8 cellular contexts compared by ENCODE assay signal in the genomic region with DNA sequence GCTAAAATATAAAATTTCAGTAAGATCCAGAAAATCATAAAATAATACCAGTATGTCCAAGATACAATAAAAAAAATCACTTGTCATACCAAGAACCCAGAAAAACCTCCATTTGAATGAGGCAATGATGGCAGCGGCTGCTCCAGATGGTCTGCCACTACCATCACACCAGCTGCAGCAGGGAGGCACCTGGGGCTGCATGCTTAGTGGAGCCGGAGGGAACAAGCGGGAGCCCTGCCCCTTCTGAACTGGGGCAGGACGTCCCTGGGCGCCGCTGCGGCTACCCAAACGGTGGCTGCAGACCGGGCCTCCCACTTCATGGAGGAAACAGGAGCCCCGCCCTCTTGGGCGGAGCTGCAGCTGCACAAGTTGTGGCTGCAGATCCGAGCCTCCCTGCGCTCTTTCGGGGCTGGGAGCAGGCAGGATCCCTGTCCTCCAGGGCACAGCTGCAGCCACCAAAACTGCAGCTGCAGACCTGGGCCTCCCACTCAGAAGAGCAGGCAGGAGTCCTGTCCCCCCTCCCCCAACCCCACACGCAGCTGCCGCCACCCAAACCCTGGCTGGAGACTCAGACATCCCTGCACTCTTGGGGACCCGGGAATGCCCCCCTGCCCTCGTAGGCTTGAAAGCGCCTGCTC. TPM values are rescaled to one million over a fixed set of nuclear protein-coding genes. Genes with fewer than 3 reads are reported as not detected.
DNase-seq lines count a peak whose midpoint lies in the region; ATAC-seq and TF ChIP-seq lines count a peak whose summit lies in the region.

No MANE protein-coding gene starts in this region.

- no peak for TF ChIP-seq CTCF in AG10803 (conservative IDR thresholded peaks at IDR 0.05; ENCODE audit: low read length)
- TF ChIP-seq CTCF in esophagus squamous epithelium (IDR thresholded peaks at IDR 0.05) = no peak
- TF ChIP-seq CTCF in natural killer cell (IDR thresholded peaks at IDR 0.05) = no peak

- peaks cover 7 to 14% (median 8%) of the 10 kb centered on the region in 3 donors for H3K4me1 ChIP-seq in esophagus squamous epithelium

- intact Hi-C loops in esophagus squamous epithelium (cut with DNase I) (no loop called here), natural killer cell (cut with micrococcal nuclease) (no loop called here)

- no peaks in the 10 kb centered on the region for H3K9me3 ChIP-seq in esophagus squamous epithelium

- no peak overlapping the region for H3K27ac ChIP-seq in esophagus squamous epithelium

- H3K27ac Mint-ChIP-seq in natural killer cell = no peak overlapping the region
- peak overlapping the region in 1 of 2 donors; percentile 72 for H3K27ac Mint-ChIP-seq in stimulated activated naive CD8-positive, alpha-beta T cell treated with anti-CD3 and anti-CD28 coated beads, Interleukin-15, amount 100 ng/mL, for 72 hours

- DNase-seq in AG10803 (ENCODE audit: low read depth) (peak; percentile 26), GM19238 (ENCODE audit: insufficient read length, low spot score) (peak; percentile 31), NCI-H82 treated with DMSO at 0.1 percent for 48 hours (lab: John Stamatoyannopoulos, UW; ENCODE audit: unreplicated experiment) (peak; percentile 24), activated T-cell treated with anti-CD3 and anti-CD28 coated beads for 1 hour (ENCODE audit: low read depth) (peak; percentile 50), esophagus squamous epithelium (lab: John Stamatoyannopoulos, UW) (peak; percentile 18), natural killer cell (peak; percentile 53)
- DNase-seq in stimulated activated naive CD8-positive, alpha-beta T cell treated with anti-CD3 and anti-CD28 coated beads, Interleukin-15, amount 100 ng/mL, for 72 hours = peak; percentile 66 to 69

- peak; percentile 64 for ATAC-seq in HG03520 (IDR thresholded peaks at IDR 0.05; ENCODE audit: unreplicated experiment)
- ATAC-seq in natural killer cell = peak; percentile 84 to 99 (median 99)
- peak; percentile 96 for ATAC-seq in stimulated activated naive CD8-positive, alpha-beta T cell treated with anti-CD3 and anti-CD28 coated beads, Interleukin-15, amount 100 ng/mL, for 72 hours

- TF ChIP-seq POLR2A in esophagus squamous epithelium (IDR thresholded peaks at IDR 0.05) = no peak

- H3K9me3 Mint-ChIP-seq in natural killer cell = no peaks in the 10 kb centered on the region
- H3K9me3 Mint-ChIP-seq in stimulated activated naive CD8-positive, alpha-beta T cell treated with anti-CD3 and anti-CD28 coated beads, Interleukin-15, amount 100 ng/mL, for 72 hours = no peaks in the 10 kb centered on the region

- H3K4me3 ChIP-seq in AG10803 (ENCODE audit: low read length) (peak overlapping the region; percentile 43), esophagus squamous epithelium (peak overlapping the region in 3 of 4 donors; percentile 27 to 60 (median 32))

- peaks cover 6 to 16% of the 10 kb centered on the region in 2 donors for H3K4me1 Mint-ChIP-seq in natural killer cell
- H3K4me1 Mint-ChIP-seq in stimulated activated naive CD8-positive, alpha-beta T cell treated with anti-CD3 and anti-CD28 coated beads, Interleukin-15, amount 100 ng/mL, for 72 hours = peaks cover 17% of the 10 kb centered on the region

- H3K27me3 ChIP-seq in esophagus squamous epithelium = peaks cover 0 to 9% (median 0%) of the 10 kb centered on the region in 4 donors

- H3K27me3 Mint-ChIP-seq in natural killer cell (ENCODE audit: low read depth in 2 of 2) = no peaks in the 10 kb centered on the region
- H3K27me3 Mint-ChIP-seq in stimulated activated naive CD8-positive, alpha-beta T cell treated with anti-CD3 and anti-CD28 coated beads, Interleukin-15, amount 100 ng/mL, for 72 hours = no peaks in the 10 kb centered on the region

- 3 to 14% methylated on average over 3 to 6 of the region's 19 CpGs for WGBS in esophagus squamous epithelium, 2 donors

- peak overlapping the region; percentile 78 for H3K4me3 Mint-ChIP-seq in natural killer cell
- H3K4me3 Mint-ChIP-seq in stimulated activated naive CD8-positive, alpha-beta T cell treated with anti-CD3 and anti-CD28 coated beads, Interleukin-15, amount 100 ng/mL, for 72 hours = peak overlapping the region; percentile 78 to 85

- no peaks in the 10 kb centered on the region for H3K36me3 ChIP-seq in esophagus squamous epithelium

- no peaks in the 10 kb centered on the region for H3K36me3 Mint-ChIP-seq in natural killer cell

RNA-seq across cellular contexts. Expression of a gene that starts 36.1 kb away (rescaled TPM):
- total RNA-seq in esophagus squamous epithelium (not detected), natural killer cell (not detected)
